Comparison of ENCODE assay signal across 11 cellular contexts in the genomic region with DNA sequence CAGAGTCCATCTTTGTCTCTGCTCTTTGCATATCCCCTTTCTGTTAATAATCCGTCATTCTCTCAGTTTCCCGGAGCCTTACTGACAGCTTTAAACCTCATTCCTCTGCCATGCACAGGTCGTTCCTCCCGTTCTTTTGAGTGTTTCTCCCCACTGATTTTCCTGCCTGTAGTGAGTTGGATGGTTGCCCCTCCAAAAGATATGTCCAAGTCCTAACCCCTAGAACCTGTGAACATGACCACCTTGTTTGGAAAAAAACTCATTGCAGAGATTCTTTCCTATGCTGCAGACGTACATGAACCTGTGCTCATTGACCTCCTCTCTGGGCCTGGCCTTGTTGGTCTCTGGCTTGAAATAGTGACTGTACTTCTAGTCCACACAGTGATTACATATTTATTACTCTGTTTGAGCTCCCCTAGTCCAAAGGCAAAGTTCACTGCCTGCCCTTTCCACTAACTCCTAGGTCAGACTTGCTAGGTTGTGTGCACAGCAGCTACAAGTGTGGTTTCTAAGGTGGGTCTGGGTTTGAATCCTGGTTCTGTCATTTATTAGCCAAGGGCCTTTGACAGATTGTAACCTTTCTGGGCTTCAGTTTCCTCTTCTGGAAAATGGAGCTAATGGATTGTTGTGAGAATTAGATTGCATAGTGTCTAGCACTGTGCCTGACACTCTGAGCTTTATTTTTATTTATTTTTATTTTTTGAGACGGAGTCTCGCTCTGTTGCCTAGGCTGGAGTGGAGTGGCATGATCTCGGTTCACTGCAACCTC. TPM values are rescaled to one million over a fixed set of nuclear protein-coding genes. Genes with fewer than 3 reads are reported as not detected.
DNase-seq lines count a peak whose midpoint lies in the region; ATAC-seq and TF ChIP-seq lines count a peak whose summit lies in the region.
"Had no signal": no experiment of that assay in that cellular context is flagged by ENCODE, and none has a peak within 500 bp of the region (broad histone marks: within the 10 kb centered on the region; RNA-seq: fewer than 3 reads in every experiment).

No MANE protein-coding gene starts in this region.

- WGBS in spleen, 5 donors: 77 to 83% (median 82%) methylated on average over 8 of the region's 8 CpGs

- intact Hi-C loops in activated CD4-positive, alpha-beta memory T cell treated with anti-CD3 and anti-CD28 coated beads for 36 hours (cut with micrococcal nuclease): loop anchor here (2.0 kb wide), 1 partner anchor 69 kb away; no protein-coding TSS in a partner anchor
- intact Hi-C loops in left colon (cut with DNase I, micrococcal nuclease): no loop called here
- intact Hi-C loops in spleen (cut with DNase I; ENCODE audit: low total_unique reads): no loop called here

- peaks cover 53% of the 10 kb centered on the region for H3K4me1 Mint-ChIP-seq in activated CD8-positive, alpha-beta memory T cell treated with anti-CD3 and anti-CD28 coated beads, Interleukin-2, amount 10 ng/mL, durations not matched to agents 7 days and 5 days
- peaks cover 57% of the 10 kb centered on the region for H3K4me1 Mint-ChIP-seq in activated CD4-positive, alpha-beta memory T cell treated with anti-CD3 and anti-CD28 coated beads for 36 hours (ENCODE audit: low read depth)

- POLR2A ChIA-PET in activated CD4-positive, alpha-beta memory T cell treated with anti-CD3 and anti-CD28 coated beads for 36 hours (lab: Charles Lee): interaction anchor here (0.9 kb wide), 1 partner anchor 103 kb away, joined by 3 read pairs; no protein-coding TSS in a partner anchor

- peak overlapping the region in 5 of 8 donors; percentile 45 to 82 (median 72) for H3K27ac ChIP-seq in spleen

- TF ChIP-seq POLR2A in spleen (IDR thresholded peaks at IDR 0.05): no peak

- H3K4me1 ChIP-seq in spleen: peaks cover 31 to 69% (median 47%) of the 10 kb centered on the region in 6 donors

- peak overlapping the region; percentile 88 for H3K27ac Mint-ChIP-seq in activated CD8-positive, alpha-beta memory T cell treated with anti-CD3 and anti-CD28 coated beads, Interleukin-2, amount 10 ng/mL, durations not matched to agents 7 days and 5 days
- H3K27ac Mint-ChIP-seq in activated CD4-positive, alpha-beta memory T cell treated with anti-CD3 and anti-CD28 coated beads for 36 hours: peak overlapping the region; percentile 91

- CTCF ChIA-PET in activated CD8-positive, alpha-beta memory T cell treated with anti-CD3 and anti-CD28 coated beads, Interleukin-2, amount 10 ng/mL, durations not matched to agents 7 days and 5 days (lab: Charles Lee): interaction anchor here (0.6 to 1.4 kb wide), 2 partner anchors 78 to 262 kb away, joined by 3 read pairs; no protein-coding TSS in a partner anchor
- CTCF ChIA-PET in activated CD4-positive, alpha-beta memory T cell treated with anti-CD3 and anti-CD28 coated beads for 36 hours (lab: Charles Lee): interaction anchor here (0.8 to 1.4 kb wide), 2 partner anchors 26 to 78 kb away, joined by 3 to 7 read pairs; no protein-coding TSS in a partner anchor

- no peaks in the 10 kb centered on the region for H3K27me3 ChIP-seq in spleen (replicated peaks in 1 of 7)
- H3K27me3 ChIP-seq: esophagus muscularis mucosa, sigmoid colon had no signal

- no peak for ATAC-seq in activated CD8-positive, alpha-beta memory T cell treated with anti-CD3 and anti-CD28 coated beads, Interleukin-2, amount 10 ng/mL, durations not matched to agents 7 days and 5 days
- ATAC-seq in left colon (peak; percentile 54), GM19328 (IDR thresholded peaks at IDR 0.05; ENCODE audit: unreplicated experiment) (no peak)

- TF ChIP-seq CTCF in spleen (IDR thresholded peaks at IDR 0.05 in 8 of 11, conservative IDR thresholded peaks at IDR 0.05 in 3 of 11): no peak

- DNase-seq in activated CD8-positive, alpha-beta memory T cell treated with anti-CD3 and anti-CD28 coated beads, Interleukin-2, amount 10 ng/mL, durations not matched to agents 7 days and 5 days: no peak
- no peak for DNase-seq in activated CD8-positive, alpha-beta memory T cell treated with anti-CD3 and anti-CD28 coated beads, Interleukin-2, amount 50 U/mL, for 4 hours
- no peak for DNase-seq in activated CD4-positive, alpha-beta memory T cell treated with anti-CD3 and anti-CD28 coated beads for 36 hours
- DNase-seq in left colon: no peak
- DNase-seq in spleen: no peak
- no peak for DNase-seq in superior temporal gyrus (ENCODE audit: extremely low spot score)
- no peak for DNase-seq in 8988T
- DNase-seq: EL, sigmoid colon had no signal

- H3K36me3 ChIP-seq in spleen: peaks cover 0 to 11% (median 0%) of the 10 kb centered on the region in 6 donors
- H3K36me3 ChIP-seq: sigmoid colon had no signal

- no peaks in the 10 kb centered on the region for H3K9me3 Mint-ChIP-seq in activated CD8-positive, alpha-beta memory T cell treated with anti-CD3 and anti-CD28 coated beads, Interleukin-2, amount 10 ng/mL, durations not matched to agents 7 days and 5 days (ENCODE audit: low read depth)
- H3K9me3 Mint-ChIP-seq in activated CD4-positive, alpha-beta memory T cell treated with anti-CD3 and anti-CD28 coated beads for 36 hours: no peaks in the 10 kb centered on the region

- H3K36me3 Mint-ChIP-seq in activated CD8-positive, alpha-beta memory T cell treated with anti-CD3 and anti-CD28 coated beads, Interleukin-2, amount 10 ng/mL, durations not matched to agents 7 days and 5 days: peaks cover 15% of the 10 kb centered on the region
- peaks cover 2% of the 10 kb centered on the region for H3K36me3 Mint-ChIP-seq in activated CD4-positive, alpha-beta memory T cell treated with anti-CD3 and anti-CD28 coated beads for 36 hours

- H3K9me3 ChIP-seq in spleen: no peaks in the 10 kb centered on the region
- H3K9me3 ChIP-seq: esophagus muscularis mucosa, sigmoid colon had no signal

- no peak overlapping the region for H3K4me3 Mint-ChIP-seq in activated CD8-positive, alpha-beta memory T cell treated with anti-CD3 and anti-CD28 coated beads, Interleukin-2, amount 10 ng/mL, durations not matched to agents 7 days and 5 days
- H3K4me3 Mint-ChIP-seq in activated CD4-positive, alpha-beta memory T cell treated with anti-CD3 and anti-CD28 coated beads for 36 hours: no peak overlapping the region

- H3K4me3 ChIP-seq in spleen: no peak overlapping the region
- H3K4me3 ChIP-seq: esophagus muscularis mucosa, sigmoid colon had no signal

- no peaks in the 10 kb centered on the region for H3K27me3 Mint-ChIP-seq in activated CD8-positive, alpha-beta memory T cell treated with anti-CD3 and anti-CD28 coated beads, Interleukin-2, amount 10 ng/mL, durations not matched to agents 7 days and 5 days
- no peaks in the 10 kb centered on the region for H3K27me3 Mint-ChIP-seq in activated CD4-positive, alpha-beta memory T cell treated with anti-CD3 and anti-CD28 coated beads for 36 hours

RNA-seq across cellular contexts. Expression of a gene that starts 29.3 kb away (rescaled TPM):
- total RNA-seq in activated CD8-positive, alpha-beta memory T cell treated with anti-CD3 and anti-CD28 coated beads, Interleukin-2, amount 10 ng/mL, durations not matched to agents 7 days and 5 days: 10 to 100 TPM; 16.4 to 18.8 TPM
- 10 to 100 TPM; 19.9 to 20.9 TPM for total RNA-seq in activated CD4-positive, alpha-beta memory T cell treated with anti-CD3 and anti-CD28 coated beads for 36 hours
- total RNA-seq in left colon: 10 to 100 TPM; 36.0 to 68.0 TPM
- 10 to 100 TPM; 24.5 to 37.4 (median 34.9) TPM for total RNA-seq in spleen
- polyA plus RNA-seq in spleen: 10 to 100 TPM in 2 of 3 donors, 1 to 10 TPM in 1; 9.4 to 16.8 (median 12.7) TPM
